In the genomic region with DNA sequence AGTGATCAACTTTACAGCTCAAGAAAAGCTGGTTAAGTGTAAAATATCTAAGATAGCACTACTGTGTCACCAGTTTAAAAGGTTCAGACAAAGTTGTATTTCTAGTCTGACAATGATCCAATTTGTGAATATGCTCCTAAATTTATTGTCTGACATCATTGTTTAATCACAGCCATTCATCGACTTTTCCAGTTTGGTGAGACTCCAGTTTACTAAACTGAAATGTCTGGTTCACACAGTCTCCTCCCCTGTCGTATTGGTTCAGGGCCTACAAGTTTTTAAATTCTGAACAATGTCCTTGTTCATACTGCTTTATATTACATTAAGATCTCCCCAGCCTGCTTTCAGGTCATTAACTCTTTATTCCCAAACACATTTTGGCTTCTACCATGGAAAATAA, we compare ENCODE assay signal across 23 cellular contexts.
"Had no signal": no experiment of that assay in that cellular context is flagged by ENCODE, and none has a peak within 500 bp of the region (broad histone marks: within the 10 kb centered on the region; RNA-seq: fewer than 3 reads in every experiment).

No MANE protein-coding gene starts in this region.

- ATAC-seq: left colon; naive thymus-derived CD8-positive, alpha-beta T cell; pancreas; right cardiac atrium; stimulated activated effector memory CD8-positive, alpha-beta T cell treated with anti-CD3 and anti-CD28 coated beads, Interleukin-12 subunit alpha, Interleukin-12 subunit beta, amount 100 ng/mL, for 72 hours; upper lobe of right lung had no signal

- H3K27ac ChIP-seq: left lung, lower lobe of right lung, pancreas, prostate gland, spleen, thyroid gland, upper lobe of right lung had no signal

- H3K36me3 ChIP-seq: left lung, lower lobe of right lung, pancreas, prostate gland, spleen, thyroid gland, upper lobe of right lung had no signal

- DNase-seq: hypothalamus; immature natural killer cell; kidney; left colon; left lung; lower lobe of right lung; mammary epithelial cell; mesenchymal stem cell; naive thymus-derived CD8-positive, alpha-beta T cell; nucleus accumbens; pancreas; posterior cingulate gyrus; retina; right cardiac atrium; spleen; stimulated activated CD4-positive, alpha-beta T cell treated with anti-CD3 and anti-CD28 coated beads, Interleukin-4, amount 100 ng/mL, for 24 hours; stimulated activated naive CD4-positive, alpha-beta T cell; thyroid gland; trophoblast cell; upper lobe of right lung had no signal

- H3K9me3 ChIP-seq: left lung, lower lobe of right lung, pancreas, prostate gland, spleen, thyroid gland, upper lobe of right lung had no signal

- H3K4me1 ChIP-seq: left lung, lower lobe of right lung, pancreas, prostate gland, spleen, thyroid gland, upper lobe of right lung had no signal

- H3K27me3 ChIP-seq: left lung, pancreas, spleen, thyroid gland, upper lobe of right lung had no signal

- H3K4me3 ChIP-seq: left lung, lower lobe of right lung, pancreas, prostate gland, skin epidermis, spleen, thyroid gland, upper lobe of right lung had no signal
